In genomic region chr17:40803617-40804082, GRCh38 we compare ENCODE assay signal across 8 cellular contexts. TPM values are rescaled to one million over a fixed set of nuclear protein-coding genes. Genes with fewer than 3 reads are reported as not detected.
DNase-seq lines count a peak whose midpoint lies in the region; ATAC-seq and TF ChIP-seq lines count a peak whose summit lies in the region.

No MANE protein-coding gene starts in this region.

- H3K27ac Mint-ChIP-seq in nephron: no peak overlapping the region

- no peaks in the 10 kb centered on the region for H3K9me3 ChIP-seq in esophagus squamous epithelium

- H3K27ac ChIP-seq in esophagus squamous epithelium: no peak overlapping the region

- intact Hi-C loops in esophagus squamous epithelium (cut with DNase I): loop anchor here (10.0 kb wide), 1 partner anchor 861 kb away; no protein-coding TSS in a partner anchor

- H3K4me3 Mint-ChIP-seq in nephron: no peak overlapping the region

- no peaks in the 10 kb centered on the region for H3K36me3 Mint-ChIP-seq in nephron (ENCODE audit: low read depth)

- H3K4me3 ChIP-seq in esophagus squamous epithelium: no peak overlapping the region

- H3K27me3 Mint-ChIP-seq in nephron (ENCODE audit: low read depth): peaks cover 60% of the 10 kb centered on the region

- no peaks in the 10 kb centered on the region for H3K4me1 Mint-ChIP-seq in nephron

- WGBS in esophagus squamous epithelium, 2 donors: 10 to 16% methylated on average over 10 to 13 of the region's 13 CpGs

- ATAC-seq in GM19397 (IDR thresholded peaks at IDR 0.05; ENCODE audit: unreplicated experiment): no peak

- TF ChIP-seq CTCF in esophagus squamous epithelium (IDR thresholded peaks at IDR 0.05) (peak; percentile 56 to 94 (median 92)), nephron (IDR thresholded peaks at IDR 0.05; ENCODE audit: unreplicated experiment in 3 of 3) (peak; percentile 88 to 95 (median 89))

- no peaks in the 10 kb centered on the region for H3K4me1 ChIP-seq in esophagus squamous epithelium

- TF ChIP-seq POLR2A in esophagus squamous epithelium (IDR thresholded peaks at IDR 0.05): no peak

- H3K27me3 ChIP-seq in esophagus squamous epithelium: peaks cover 0 to 78% (median 0%) of the 10 kb centered on the region in 4 donors

- H3K36me3 ChIP-seq in esophagus squamous epithelium: no peaks in the 10 kb centered on the region

- DNase-seq in EH (ENCODE audit: low read depth) (peak; percentile 79), LoVo (ENCODE audit: low spot score) (peak; percentile 89), activated T-cell treated with anti-CD3 and anti-CD28 coated beads for 48 hours (ENCODE audit: low read depth) (peak; percentile 65), esophagus squamous epithelium (lab: John Stamatoyannopoulos, UW) (no peak)
- DNase-seq in stimulated activated naive CD4-positive, alpha-beta T cell treated with Interleukin-2 at 50 U/mL for 16 hours (lab: John Stamatoyannopoulos, UW): peak; percentile 67

- H3K9me3 Mint-ChIP-seq in nephron: no peaks in the 10 kb centered on the region

TF ChIP-seq in PFSK-1, 5 proteins besides CTCF, POLR2A, EP300 and RAD21:
- TF ChIP-seq POLR2AphosphoS5 (IDR thresholded peaks at IDR 0.05; ENCODE audit: low read depth, low read length) (no peak), SIN3A (IDR thresholded peaks at IDR 0.05; ENCODE audit: borderline replicate concordance, insufficient read depth, low read length) (no peak), FOXP2 (optimal IDR thresholded peaks at IDR 0.05; ENCODE audit: borderline replicate concordance, extremely low read depth, extremely low read length, insufficient read depth) (peak; percentile 44)

RNA-seq across cellular contexts. Expression of gene KRT28, which starts 3.9 kb away (rescaled TPM):
- not detected for polyA plus RNA-seq in PFSK-1 (2012; ENCODE audit: insufficient read length, low read depth)
- total RNA-seq in esophagus squamous epithelium: not detected

RNA-seq across cellular contexts. Expression of gene KRT10, which starts 18.8 kb away (rescaled TPM):
- 73.9 TPM for polyA plus RNA-seq in PFSK-1 (2012; ENCODE audit: insufficient read length, low read depth)
- 10 to 100 TPM; 14.4 to 50.0 (median 33.2) TPM for total RNA-seq in esophagus squamous epithelium

RNA-seq across cellular contexts. Expression of gene KRT27, which starts 21.3 kb away (rescaled TPM):
- polyA plus RNA-seq in PFSK-1 (2012; ENCODE audit: insufficient read length, low read depth): not detected
- total RNA-seq in esophagus squamous epithelium: not detected

RNA-seq across cellular contexts. Expression of gene KRT26, which starts 31.6 kb away (rescaled TPM):
- polyA plus RNA-seq in PFSK-1 (2012; ENCODE audit: insufficient read length, low read depth): not detected
- total RNA-seq in esophagus squamous epithelium: not detected

RNA-seq across cellular contexts. Expression of gene KRT25, which starts 48.5 kb away (rescaled TPM):
- not detected for polyA plus RNA-seq in PFSK-1 (2012; ENCODE audit: insufficient read length, low read depth)
- total RNA-seq in esophagus squamous epithelium: not detected
